In the genomic region with DNA sequence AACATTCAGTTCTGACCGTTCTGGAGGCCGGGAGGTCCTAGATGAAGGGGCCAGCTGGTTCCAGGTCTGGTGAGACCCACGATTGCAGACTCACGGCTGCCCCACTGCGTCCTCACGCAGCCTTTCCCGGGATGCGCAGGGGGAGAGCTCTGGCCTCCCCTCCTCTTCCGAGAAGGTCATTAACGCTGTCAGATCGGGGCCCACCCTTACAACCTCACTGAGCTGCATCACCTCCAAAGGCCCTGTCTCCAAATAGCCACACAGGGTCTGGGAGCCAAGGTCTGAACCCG, we compare ENCODE assay signal across 3 cellular contexts.
TF ChIP-seq lines count a peak whose summit lies in the region.

No MANE protein-coding gene starts in this region.

TF ChIP-seq in SK-N-SH, 30 proteins besides CTCF, POLR2A, EP300 and RAD21 (continued from another document):
- TF ChIP-seq, protein P1, sequence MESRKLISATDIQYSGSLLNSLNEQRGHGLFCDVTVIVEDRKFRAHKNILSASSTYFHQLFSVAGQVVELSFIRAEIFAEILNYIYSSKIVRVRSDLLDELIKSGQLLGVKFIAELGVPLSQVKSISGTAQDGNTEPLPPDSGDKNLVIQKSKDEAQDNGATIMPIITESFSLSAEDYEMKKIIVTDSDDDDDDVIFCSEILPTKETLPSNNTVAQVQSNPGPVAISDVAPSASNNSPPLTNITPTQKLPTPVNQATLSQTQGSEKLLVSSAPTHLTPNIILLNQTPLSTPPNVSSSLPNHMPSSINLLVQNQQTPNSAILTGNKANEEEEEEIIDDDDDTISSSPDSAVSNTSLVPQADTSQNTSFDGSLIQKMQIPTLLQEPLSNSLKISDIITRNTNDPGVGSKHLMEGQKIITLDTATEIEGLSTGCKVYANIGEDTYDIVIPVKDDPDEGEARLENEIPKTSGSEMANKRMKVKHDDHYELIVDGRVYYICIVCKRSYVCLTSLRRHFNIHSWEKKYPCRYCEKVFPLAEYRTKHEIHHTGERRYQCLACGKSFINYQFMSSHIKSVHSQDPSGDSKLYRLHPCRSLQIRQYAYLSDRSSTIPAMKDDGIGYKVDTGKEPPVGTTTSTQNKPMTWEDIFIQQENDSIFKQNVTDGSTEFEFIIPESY (IDR thresholded peaks at IDR 0.05; ENCODE audit: borderline replicate concordance, low read depth) = no peak
- TF ChIP-seq SIN3A (IDR thresholded peaks at IDR 0.05; ENCODE audit: borderline replicate concordance, low read depth, low read length) (no peak), SMC3 (IDR thresholded peaks at IDR 0.05; ENCODE audit: low read depth, low read length) (no peak), TCF12 (IDR thresholded peaks at IDR 0.05) (no peak), YY1 (IDR thresholded peaks at IDR 0.05; ENCODE audit: low read depth) (no peak), RXRA (IDR thresholded peaks at IDR 0.05; ENCODE audit: borderline replicate concordance, low read depth) (no peak), TEAD4 (IDR thresholded peaks at IDR 0.05; ENCODE audit: borderline replicate concordance, insufficient read depth) (no peak), MEF2A (IDR thresholded peaks at IDR 0.05; ENCODE audit: borderline replicate concordance, low read depth) (no peak)

TF ChIP-seq in SK-N-SH treated with all-trans-retinoic acid at 6 μM for 48 hours, 23 proteins besides CTCF, POLR2A, EP300 and RAD21 (continued from another document):
- TF ChIP-seq, protein P2, sequence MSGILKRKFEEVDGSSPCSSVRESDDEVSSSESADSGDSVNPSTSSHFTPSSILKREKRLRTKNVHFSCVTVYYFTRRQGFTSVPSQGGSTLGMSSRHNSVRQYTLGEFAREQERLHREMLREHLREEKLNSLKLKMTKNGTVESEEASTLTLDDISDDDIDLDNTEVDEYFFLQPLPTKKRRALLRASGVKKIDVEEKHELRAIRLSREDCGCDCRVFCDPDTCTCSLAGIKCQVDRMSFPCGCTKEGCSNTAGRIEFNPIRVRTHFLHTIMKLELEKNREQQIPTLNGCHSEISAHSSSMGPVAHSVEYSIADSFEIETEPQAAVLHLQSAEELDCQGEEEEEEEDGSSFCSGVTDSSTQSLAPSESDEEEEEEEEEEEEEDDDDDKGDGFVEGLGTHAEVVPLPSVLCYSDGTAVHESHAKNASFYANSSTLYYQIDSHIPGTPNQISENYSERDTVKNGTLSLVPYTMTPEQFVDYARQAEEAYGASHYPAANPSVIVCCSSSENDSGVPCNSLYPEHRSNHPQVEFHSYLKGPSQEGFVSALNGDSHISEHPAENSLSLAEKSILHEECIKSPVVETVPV (CRISPR knock-in tag; IDR thresholded peaks at IDR 0.05) = no peak
- TF ChIP-seq, protein P3, sequence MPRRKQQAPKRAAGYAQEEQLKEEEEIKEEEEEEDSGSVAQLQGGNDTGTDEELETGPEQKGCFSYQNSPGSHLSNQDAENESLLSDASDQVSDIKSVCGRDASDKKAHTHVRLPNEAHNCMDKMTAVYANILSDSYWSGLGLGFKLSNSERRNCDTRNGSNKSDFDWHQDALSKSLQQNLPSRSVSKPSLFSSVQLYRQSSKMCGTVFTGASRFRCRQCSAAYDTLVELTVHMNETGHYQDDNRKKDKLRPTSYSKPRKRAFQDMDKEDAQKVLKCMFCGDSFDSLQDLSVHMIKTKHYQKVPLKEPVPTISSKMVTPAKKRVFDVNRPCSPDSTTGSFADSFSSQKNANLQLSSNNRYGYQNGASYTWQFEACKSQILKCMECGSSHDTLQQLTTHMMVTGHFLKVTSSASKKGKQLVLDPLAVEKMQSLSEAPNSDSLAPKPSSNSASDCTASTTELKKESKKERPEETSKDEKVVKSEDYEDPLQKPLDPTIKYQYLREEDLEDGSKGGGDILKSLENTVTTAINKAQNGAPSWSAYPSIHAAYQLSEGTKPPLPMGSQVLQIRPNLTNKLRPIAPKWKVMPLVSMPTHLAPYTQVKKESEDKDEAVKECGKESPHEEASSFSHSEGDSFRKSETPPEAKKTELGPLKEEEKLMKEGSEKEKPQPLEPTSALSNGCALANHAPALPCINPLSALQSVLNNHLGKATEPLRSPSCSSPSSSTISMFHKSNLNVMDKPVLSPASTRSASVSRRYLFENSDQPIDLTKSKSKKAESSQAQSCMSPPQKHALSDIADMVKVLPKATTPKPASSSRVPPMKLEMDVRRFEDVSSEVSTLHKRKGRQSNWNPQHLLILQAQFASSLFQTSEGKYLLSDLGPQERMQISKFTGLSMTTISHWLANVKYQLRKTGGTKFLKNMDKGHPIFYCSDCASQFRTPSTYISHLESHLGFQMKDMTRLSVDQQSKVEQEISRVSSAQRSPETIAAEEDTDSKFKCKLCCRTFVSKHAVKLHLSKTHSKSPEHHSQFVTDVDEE (CRISPR knock-in tag; IDR thresholded peaks at IDR 0.05) = no peak
- no peak for TF ChIP-seq PPARA (CRISPR knock-in tag; IDR thresholded peaks at IDR 0.05; ENCODE audit: borderline replicate concordance)
- TF ChIP-seq BACH2 (CRISPR knock-in tag; IDR thresholded peaks at IDR 0.05; ENCODE audit: borderline replicate concordance) = no peak
- TF ChIP-seq ESRRG (CRISPR knock-in tag; IDR thresholded peaks at IDR 0.05) = no peak
- TF ChIP-seq ARNTL (CRISPR knock-in tag; IDR thresholded peaks at IDR 0.05; ENCODE audit: borderline replicate concordance, low read depth) = no peak
- no peak for TF ChIP-seq RARB (CRISPR knock-in tag; IDR thresholded peaks at IDR 0.05)
- no peak for TF ChIP-seq TOX (CRISPR knock-in tag; IDR thresholded peaks at IDR 0.05; ENCODE audit: borderline replicate concordance)

TF ChIP-seq in HCT116, 20 proteins besides CTCF, POLR2A, EP300 and RAD21 (continued from another document):
- TF ChIP-seq, protein P1 (IDR thresholded peaks at IDR 0.05; ENCODE audit: extremely low read depth, insufficient replicate concordance, low read length) = no peak
- no peak for TF ChIP-seq ZNF274 (IDR thresholded peaks at IDR 0.05; ENCODE audit: low read depth, low read length)
- no peak for TF ChIP-seq EGR1 (IDR thresholded peaks at IDR 0.05; ENCODE audit: low read depth)
- TF ChIP-seq, protein P4, sequence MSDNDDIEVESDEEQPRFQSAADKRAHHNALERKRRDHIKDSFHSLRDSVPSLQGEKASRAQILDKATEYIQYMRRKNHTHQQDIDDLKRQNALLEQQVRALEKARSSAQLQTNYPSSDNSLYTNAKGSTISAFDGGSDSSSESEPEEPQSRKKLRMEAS (IDR thresholded peaks at IDR 0.05) = no peak
- no peak for TF ChIP-seq POLR2AphosphoS5 (IDR thresholded peaks at IDR 0.05; ENCODE audit: low read depth, low read length)
- no peak for TF ChIP-seq CEBPB (IDR thresholded peaks at IDR 0.05; ENCODE audit: low read depth)
- TF ChIP-seq YY1 (IDR thresholded peaks at IDR 0.05; ENCODE audit: extremely low read depth, insufficient replicate concordance, low read depth, low read length) = no peak
- no peak for TF ChIP-seq SP1 (IDR thresholded peaks at IDR 0.05; ENCODE audit: low read depth)
- no peak for TF ChIP-seq CBX3 (IDR thresholded peaks at IDR 0.05; ENCODE audit: low read depth)
- TF ChIP-seq FOSL1 (IDR thresholded peaks at IDR 0.05; ENCODE audit: low read depth) = no peak
- TF ChIP-seq SIN3A (IDR thresholded peaks at IDR 0.05; ENCODE audit: low read depth) = no peak
